1 cellular context compared by ENCODE assay signal in genomic region chr14:32258574-32258973, GRCh38.
TF ChIP-seq lines count a peak whose summit lies in the region.

No MANE protein-coding gene starts in this region.

TF ChIP-seq in K562, 482 proteins besides CTCF, POLR2A, EP300 and RAD21:
- no peak for TF ChIP-seq RBM15 (IDR thresholded peaks at IDR 0.05; ENCODE audit: insufficient read depth, low read length)
